In the genomic region with DNA sequence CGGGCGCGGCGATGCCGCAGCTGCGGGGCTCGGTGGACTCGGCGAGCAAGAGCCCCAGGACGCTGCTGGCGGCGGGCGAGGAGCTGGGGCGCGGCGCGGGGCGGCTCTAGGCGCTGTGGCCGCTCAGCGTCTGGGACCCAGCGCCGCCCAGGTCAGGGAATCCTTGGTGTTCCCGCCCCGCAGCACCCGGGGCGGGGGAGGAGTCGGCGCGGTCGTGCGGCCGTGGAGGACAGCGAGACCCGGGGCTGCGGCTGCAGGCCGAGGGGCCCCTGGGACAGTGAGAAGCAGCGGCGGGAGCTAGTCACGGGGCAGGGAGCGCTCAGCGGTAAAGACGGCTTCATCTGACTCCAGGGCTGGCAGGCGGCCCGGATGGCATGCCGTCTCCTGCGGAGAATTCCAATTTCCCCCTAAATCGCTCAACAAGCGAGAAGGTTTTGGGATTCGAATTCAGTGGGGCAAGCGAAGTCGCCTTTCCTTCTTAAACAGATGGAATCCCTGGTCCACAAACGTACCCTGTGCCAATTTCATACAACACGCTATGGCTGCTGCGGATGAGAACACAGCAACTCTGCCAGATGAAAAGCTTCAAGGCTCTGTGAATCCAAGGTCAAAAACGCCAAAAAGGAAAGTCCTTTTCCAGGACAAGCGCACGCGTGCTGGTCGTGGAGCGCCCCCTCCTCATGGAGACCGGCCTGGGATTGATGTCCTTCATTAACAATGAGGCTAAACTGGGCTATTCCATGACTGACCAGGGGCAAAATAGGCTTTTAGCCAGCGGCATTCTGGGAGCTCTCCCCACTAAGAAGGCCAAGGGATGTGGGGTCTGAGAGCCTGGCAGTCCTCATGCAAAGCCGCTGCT, we compare ENCODE assay signal across 8 cellular contexts. TPM values are rescaled to one million over a fixed set of nuclear protein-coding genes. Genes with fewer than 3 reads are reported as not detected.
A peak's percentile ranks its signal among the peaks of the same experiment; 100 is the strongest.
DNase-seq lines count a peak whose midpoint lies in the region; ATAC-seq and TF ChIP-seq lines count a peak whose summit lies in the region.

No MANE protein-coding gene starts in this region.

- DNase-seq in EH (ENCODE audit: low read depth): peak; percentile 63
- DNase-seq in NCI-H1105 treated with DMSO at 0.1 percent for 48 hours (lab: John Stamatoyannopoulos, UW): peak; percentile 52
- DNase-seq in activated naive CD8-positive, alpha-beta T cell treated with anti-CD3 and anti-CD28 coated beads, Interleukin-2, amount 50 U/mL, for 24 hours: peak; percentile 13
- DNase-seq in head of caudate nucleus: peak in 41 of 42 donors; percentile 12 to 75 (median 52)
- DNase-seq in neural crest cell (ENCODE audit: low read depth, low spot score): peak; percentile 55
- DNase-seq in SKM-1 (lab: John Stamatoyannopoulos, UW; ENCODE audit: unreplicated experiment): no peak
- no peak for DNase-seq in KBM-7
- no peak for DNase-seq in NCI-H510A (lab: John Stamatoyannopoulos, UW)

- peaks cover 2% of the 10 kb centered on the region for H3K4me1 Mint-ChIP-seq in activated naive CD8-positive, alpha-beta T cell treated with anti-CD3 and anti-CD28 coated beads, Interleukin-2, amount 50 U/mL, for 24 hours
- peaks cover 8% of the 10 kb centered on the region for H3K4me1 Mint-ChIP-seq in neural crest cell

- peak overlapping the region; percentile 70 for H3K4me3 Mint-ChIP-seq in activated naive CD8-positive, alpha-beta T cell treated with anti-CD3 and anti-CD28 coated beads, Interleukin-2, amount 50 U/mL, for 24 hours
- peak overlapping the region; percentile 81 for H3K4me3 Mint-ChIP-seq in neural crest cell

- H3K9me3 Mint-ChIP-seq in activated naive CD8-positive, alpha-beta T cell treated with anti-CD3 and anti-CD28 coated beads, Interleukin-2, amount 50 U/mL, for 24 hours: peaks cover 3% of the 10 kb centered on the region
- no peaks in the 10 kb centered on the region for H3K9me3 Mint-ChIP-seq in neural crest cell

- peak; percentile 57 for ATAC-seq in activated naive CD8-positive, alpha-beta T cell treated with anti-CD3 and anti-CD28 coated beads, Interleukin-2, amount 50 U/mL, for 24 hours

- peaks cover 45% of the 10 kb centered on the region for H3K27me3 Mint-ChIP-seq in activated naive CD8-positive, alpha-beta T cell treated with anti-CD3 and anti-CD28 coated beads, Interleukin-2, amount 50 U/mL, for 24 hours
- H3K27me3 Mint-ChIP-seq in neural crest cell (ENCODE audit: low read depth): peaks cover 34% of the 10 kb centered on the region

- intact Hi-C loops in head of caudate nucleus (cut with DNase I): no loop called here

- H3K27ac Mint-ChIP-seq in activated naive CD8-positive, alpha-beta T cell treated with anti-CD3 and anti-CD28 coated beads, Interleukin-2, amount 50 U/mL, for 24 hours: no peak overlapping the region
- H3K27ac Mint-ChIP-seq in neural crest cell (ENCODE audit: unreplicated experiment): peak overlapping the region; percentile 96

- H3K36me3 Mint-ChIP-seq in activated naive CD8-positive, alpha-beta T cell treated with anti-CD3 and anti-CD28 coated beads, Interleukin-2, amount 50 U/mL, for 24 hours (ENCODE audit: low read depth): no peaks in the 10 kb centered on the region
- no peaks in the 10 kb centered on the region for H3K36me3 Mint-ChIP-seq in neural crest cell (ENCODE audit: low read depth)

- TF ChIP-seq CTCF in neural crest cell (conservative IDR thresholded peaks at IDR 0.05): no peak

- in situ Hi-C loops in KBM-7 (cut with MboI; ENCODE audit: low pct_unique_long_range_greater_than_20kb, low sequenced_read_pairs): no loop called here

RNA-seq across cellular contexts. Expression of a gene that starts 4.2 kb away (rescaled TPM):
- total RNA-seq in neural crest cell: not detected in 2 replicates

RNA-seq across cellular contexts. Expression of a gene that starts 17.3 kb away (rescaled TPM):
- 19.1 and 20.5 TPM in 2 replicates for total RNA-seq in neural crest cell

RNA-seq across cellular contexts. Expression of a gene that starts 31.5 kb away (rescaled TPM):
- total RNA-seq in neural crest cell: 22.9 and 23.4 TPM in 2 replicates

RNA-seq across cellular contexts. Expression of a gene that starts 44.5 kb away (rescaled TPM):
- total RNA-seq in neural crest cell: 25.6 and 26.2 TPM in 2 replicates

RNA-seq across cellular contexts. Expression of a gene that starts 50.5 kb away (rescaled TPM):
- 31.7 and 32.1 TPM in 2 replicates for total RNA-seq in neural crest cell

Comparison
In these comparisons a context has a peak if more than half of its experiments do, and no peak if none do; other contexts are left out.
1. DNase-seq: peak in EH (single experiment), NCI-H1105 treated with DMSO at 0.1 percent for 48 hours (single experiment), activated naive CD8-positive, alpha-beta T cell treated with anti-CD3 and anti-CD28 coated beads, Interleukin-2, amount 50 U/mL, for 24 hours (single experiment), head of caudate nucleus (41 of 42) and neural crest cell (single experiment); none in SKM-1 (single experiment), KBM-7 (single experiment) and NCI-H510A (single experiment).